In the genomic region with DNA sequence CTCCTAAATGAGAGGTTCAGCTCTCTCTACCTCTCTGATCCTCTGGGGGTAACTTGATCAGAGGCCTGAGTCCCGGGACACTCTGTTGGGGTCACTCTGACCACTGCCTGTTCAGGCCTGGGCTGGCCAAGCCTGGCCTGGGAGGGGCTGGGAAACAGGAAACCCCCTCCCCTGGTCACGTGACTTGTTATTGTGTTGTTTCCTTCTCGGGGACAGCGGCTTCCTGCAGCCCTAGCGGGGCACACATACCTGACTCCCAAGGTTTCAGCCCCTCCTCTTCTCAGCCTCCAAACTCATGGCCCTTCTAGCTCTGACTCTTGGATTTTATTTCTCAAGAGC, we compare ENCODE assay signal across 15 cellular contexts. TPM values are rescaled to one million over a fixed set of nuclear protein-coding genes. Genes with fewer than 3 reads are reported as not detected.
DNase-seq lines count a peak whose midpoint lies in the region; ATAC-seq and TF ChIP-seq lines count a peak whose summit lies in the region.
"Had no signal": no experiment of that assay in that cellular context is flagged by ENCODE, and none has a peak within 500 bp of the region (broad histone marks: within the 10 kb centered on the region; RNA-seq: fewer than 3 reads in every experiment).

A gene with protein sequence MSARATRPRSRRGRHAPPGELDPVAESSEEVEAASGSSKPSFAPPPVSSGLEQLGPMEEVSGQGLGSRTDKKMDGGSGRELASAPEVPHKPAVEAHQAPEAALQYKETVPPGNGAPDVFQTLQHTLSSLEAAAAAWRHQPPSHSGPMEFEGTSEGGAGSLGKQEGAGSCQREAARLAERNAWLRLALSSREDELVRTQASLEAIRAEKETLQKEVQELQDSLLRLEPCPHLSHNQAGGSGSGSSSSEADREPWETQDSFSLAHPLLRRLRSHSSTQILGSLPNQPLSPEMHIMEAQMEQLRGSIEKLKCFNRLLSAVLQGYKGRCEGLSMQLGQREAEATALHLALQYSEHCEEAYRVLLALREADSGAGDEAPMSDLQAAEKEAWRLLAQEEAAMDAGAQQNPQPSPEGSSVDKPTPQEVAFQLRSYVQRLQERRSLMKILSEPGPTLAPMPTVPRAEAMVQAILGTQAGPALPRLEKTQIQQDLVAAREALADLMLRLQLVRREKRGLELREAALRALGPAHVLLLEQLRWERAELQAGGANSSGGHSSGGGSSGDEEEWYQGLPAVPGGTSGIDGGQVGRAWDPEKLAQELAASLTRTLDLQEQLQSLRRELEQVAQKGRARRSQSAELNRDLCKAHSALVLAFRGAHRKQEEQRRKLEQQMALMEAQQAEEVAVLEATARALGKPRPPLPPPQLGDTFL (minus strand): TSS at position 105 of the 339 bp plus-strand sequence. CDS start 446 bp downstream, outside the sequence.

- TF ChIP-seq CTCF in PC-9 (conservative IDR thresholded peaks at IDR 0.05) (no peak), heart right ventricle (IDR thresholded peaks at IDR 0.05) (no peak), glutamatergic neuron (IDR thresholded peaks at IDR 0.05; ENCODE audit: partially characterized antibody, unreplicated experiment) (no peak), WERI-Rb-1 (IDR thresholded peaks at IDR 0.05; ENCODE audit: low read depth, low read length) (no peak)

- peaks cover 15 to 39% (median 31%) of the 10 kb centered on the region in 4 donors for H3K4me1 Mint-ChIP-seq in CD4-positive, alpha-beta memory T cell
- H3K4me1 Mint-ChIP-seq in glutamatergic neuron (ENCODE audit: low read depth, unreplicated experiment), result peaks cover 7% of the 10 kb centered on the region

- H3K4me2 ChIP-seq in PC-9 (peak within 1 kb of the TSS; percentile 34; the same call in 1 of the 2 replicates), neuronal stem cell (ENCODE audit: insufficient read depth, low read length, poor library complexity, severe bottlenecking) (no peak within 1 kb of the TSS)

- H3K4ac ChIP-seq in neuronal stem cell (ENCODE audit: low read length), result no peak within 1 kb of the TSS

- H3K27me3 ChIP-seq in CD4-positive, alpha-beta memory T cell (ENCODE audit: insufficient read depth, low read length), result no peaks in the 10 kb centered on the region
- H3K27me3 ChIP-seq in PC-9 (ENCODE audit: insufficient read depth, low read depth) (no peaks in the 10 kb centered on the region), heart right ventricle (no peaks in the 10 kb centered on the region), neuronal stem cell (ENCODE audit: control insufficient read depth in 3 of 3, insufficient read depth in 3 of 3, low read depth in 1 of 3, low read length in 3 of 3) (no peaks in the 10 kb centered on the region), WERI-Rb-1 (ENCODE audit: insufficient read depth, low read depth, severe bottlenecking) (no peaks in the 10 kb centered on the region)
- H3K27me3 ChIP-seq: Peyer's patch had no signal

- peak within 1 kb of the TSS; percentile 34 for H3K23ac ChIP-seq in neuronal stem cell (ENCODE audit: low read depth, low read length, poor library complexity)

- H2AK5ac ChIP-seq in neuronal stem cell (ENCODE audit: low read depth, low read length), result peak within 1 kb of the TSS; percentile 96

- no peaks in the 10 kb centered on the region for H3K9me2 ChIP-seq in PC-9 (ENCODE audit: insufficient read depth)

- H3K9me3 ChIP-seq in CD4-positive, alpha-beta memory T cell (ENCODE audit: control insufficient read depth in 1 of 2, low read length in 2 of 2), result no peaks in the 10 kb centered on the region
- H3K9me3 ChIP-seq in PC-9 (ENCODE audit: insufficient read depth, low read depth), result no peaks in the 10 kb centered on the region
- peaks cover 0 to 6% (median 0%) of the 10 kb centered on the region in 11 donors for H3K9me3 ChIP-seq in heart right ventricle
- peaks cover 0 to 7% of the 10 kb centered on the region in 2 donors for H3K9me3 ChIP-seq in neuronal stem cell (replicated peaks in 1 of 2; ENCODE audit: control insufficient read depth in 2 of 2, insufficient read depth in 1 of 2, low read depth in 1 of 2, low read length in 2 of 2)
- peaks cover 10% of the 10 kb centered on the region for H3K9me3 ChIP-seq in WERI-Rb-1 (ENCODE audit: severe bottlenecking)
- H3K9me3 ChIP-seq: Peyer's patch had no signal

- peak within 1 kb of the TSS; percentile 77 for H2BK5ac ChIP-seq in neuronal stem cell (ENCODE audit: low read length)

- H4K91ac ChIP-seq in neuronal stem cell (ENCODE audit: low read depth, low read length, poor library complexity), result no peak within 1 kb of the TSS

- intact Hi-C loops in CD4-positive, alpha-beta memory T cell (cut with micrococcal nuclease), result no loop called here
- intact Hi-C loops in PC-9 (cut with micrococcal nuclease; ENCODE audit: unreplicated experiment), result loop anchor here (5.0 kb wide), 1 partner anchor 37 kb away; a partner anchor contains a TSS
- intact Hi-C loops in heart right ventricle (cut with DNase I), result no loop called here

- no peaks in the 10 kb centered on the region for H3K9me3 Mint-ChIP-seq in CD4-positive, alpha-beta memory T cell
- peaks cover 11% of the 10 kb centered on the region for H3K9me3 Mint-ChIP-seq in glutamatergic neuron (ENCODE audit: unreplicated experiment)

- CTCF ChIA-PET in CD4-positive, alpha-beta memory T cell (lab: Charles Lee; ENCODE audit: partially characterized antibody), result interaction anchor here (0.6 to 8.0 kb wide), 6 partner anchors 12 to 154 kb away, joined by 3 to 65 read pairs (median 4); a partner anchor contains a TSS
- CTCF ChIA-PET in PC-9 (lab: Charles Lee), result interaction anchor here (1.0 kb wide), 1 partner anchor 22 kb away, joined by 9 read pairs; no protein-coding TSS in a partner anchor

- peak within 1 kb of the TSS; percentile 82 for H4K8ac ChIP-seq in neuronal stem cell (ENCODE audit: low read depth, low read length)

- H2AFZ ChIP-seq in PC-9 (no peak within 1 kb of the TSS), neuronal stem cell (ENCODE audit: low read length) (peak within 1 kb of the TSS; percentile 84)

- peaks cover 17% of the 10 kb centered on the region for H3K79me2 ChIP-seq in PC-9 (ENCODE audit: low read depth)

- H3K27me3 Mint-ChIP-seq in CD4-positive, alpha-beta memory T cell, result peaks cover 1 to 2% of the 10 kb centered on the region in 2 donors
- H3K27me3 Mint-ChIP-seq in glutamatergic neuron (ENCODE audit: unreplicated experiment), result peaks cover 10% of the 10 kb centered on the region
- H3K27me3 Mint-ChIP-seq: activated CD4-positive, alpha-beta T cell treated with anti-CD3 and anti-CD28 coated beads for 36 hours had no signal

- peak within 1 kb of the TSS; percentile 79 for H2BK15ac ChIP-seq in neuronal stem cell (ENCODE audit: low read length)

- WGBS in heart right ventricle, 2 donors, result 17 to 37% methylated on average over 5 of the region's 5 CpGs
- no CpG with 5 or more reads among the region's 5 CpGs for WGBS in neuronal stem cell (ENCODE audit: extremely low coverage in 2 of 2, insufficient read length in 2 of 2, insufficient replicate concordance in 1 of 2), 2 donors

- H3F3A ChIP-seq in PC-9 (ENCODE audit: insufficient read depth, low read depth), result peaks cover 32% of the 10 kb centered on the region

- peaks cover 29% of the 10 kb centered on the region for H3K4me1 ChIP-seq in CD4-positive, alpha-beta memory T cell (ENCODE audit: insufficient read depth, low read length)
- H3K4me1 ChIP-seq in PC-9 (replicated peaks; ENCODE audit: insufficient read depth) (peaks cover 28% of the 10 kb centered on the region), heart right ventricle (peaks cover 2 to 52% (median 20%) of the 10 kb centered on the region in 9 donors), neuronal stem cell (ENCODE audit: control insufficient read depth in 2 of 2, insufficient read depth in 1 of 2, low read depth in 1 of 2, low read length in 2 of 2) (peaks cover 4 to 7% of the 10 kb centered on the region in 2 donors)

- H2BK12ac ChIP-seq in neuronal stem cell (ENCODE audit: low read length), result peak within 1 kb of the TSS; percentile 49

- POLR2A ChIA-PET in CD4-positive, alpha-beta memory T cell (lab: Charles Lee; ENCODE audit: partially characterized antibody), result interaction anchor here (0.8 to 1.2 kb wide), 2 partner anchors 18 to 125 kb away, joined by 3 read pairs; no protein-coding TSS in a partner anchor
- POLR2A ChIA-PET in PC-9 (lab: Charles Lee; ENCODE audit: unreplicated experiment), result interaction anchor here (0.6 kb wide), 1 partner anchor 9 kb away, joined by 3 read pairs; no protein-coding TSS in a partner anchor

- H3K36me3 ChIP-seq in CD4-positive, alpha-beta memory T cell (ENCODE audit: insufficient read depth, low read length), result peaks cover 5% of the 10 kb centered on the region
- H3K36me3 ChIP-seq in PC-9 (ENCODE audit: low read depth) (0 out of 2 replicates have a peak, but pooled peaks cover 3% of the 10 kb centered on the region), heart right ventricle (peaks cover 0 to 17% (median 9%) of the 10 kb centered on the region in 9 donors), neuronal stem cell (replicated peaks in 1 of 2; ENCODE audit: control insufficient read depth in 2 of 2, insufficient read depth in 2 of 2, low read length in 2 of 2) (peaks cover 2 to 9% of the 10 kb centered on the region in 2 donors), WERI-Rb-1 (peaks cover 8% of the 10 kb centered on the region)

- no peak for DNase-seq in CD4-positive, alpha-beta memory T cell
- DNase-seq in PC-9 (peak in 1 of 2 experiments; percentile 34), heart right ventricle (peak; percentile 56 to 81), neuronal stem cell (ENCODE audit: low spot score) (no peak), glutamatergic neuron (no peak), WERI-Rb-1 (no peak)
- DNase-seq: activated CD4-positive, alpha-beta T cell treated with anti-CD3 and anti-CD28 coated beads for 36 hours; anterior cingulate cortex; midbrain; NCI-H1694; stimulated activated naive CD4-positive, alpha-beta T cell treated with Interleukin-2 at 50 U/mL for 16 hours had no signal

- H3K18ac ChIP-seq in neuronal stem cell (ENCODE audit: low read length), result peak within 1 kb of the TSS; percentile 64

- ATAC-seq in heart right ventricle, result peak; percentile 4 to 70 (median 42)
- ATAC-seq in HG03571 (IDR thresholded peaks at IDR 0.05; ENCODE audit: unreplicated experiment), result no peak
- ATAC-seq in HG03139 (IDR thresholded peaks at IDR 0.05; ENCODE audit: unreplicated experiment), result no peak
- ATAC-seq: activated CD4-positive, alpha-beta T cell treated with anti-CD3 and anti-CD28 coated beads for 36 hours had no signal

- no peaks in the 10 kb centered on the region for H4K20me1 ChIP-seq in PC-9 (ENCODE audit: insufficient read depth)

- peak within 1 kb of the TSS in 1 of 8 donors; percentile 5 for H3K4me3 Mint-ChIP-seq in CD4-positive, alpha-beta memory T cell
- no peak within 1 kb of the TSS for H3K4me3 Mint-ChIP-seq in glutamatergic neuron (ENCODE audit: unreplicated experiment)
- H3K4me3 Mint-ChIP-seq: activated CD4-positive, alpha-beta T cell treated with anti-CD3 and anti-CD28 coated beads for 36 hours had no signal

- H3K14ac ChIP-seq in neuronal stem cell (ENCODE audit: low read length), result no peak within 1 kb of the TSS

- H3K79me1 ChIP-seq in neuronal stem cell (ENCODE audit: low read depth, low read length), result peaks cover 4% of the 10 kb centered on the region

- peak within 1 kb of the TSS in 5 of 7 donors; percentile 7 to 92 (median 59) for H3K27ac Mint-ChIP-seq in CD4-positive, alpha-beta memory T cell
- no peak within 1 kb of the TSS for H3K27ac Mint-ChIP-seq in glutamatergic neuron (ENCODE audit: unreplicated experiment)
- H3K27ac Mint-ChIP-seq: activated CD4-positive, alpha-beta T cell treated with anti-CD3 and anti-CD28 coated beads for 36 hours had no signal

- no peak within 1 kb of the TSS for H2BK120ac ChIP-seq in neuronal stem cell (ENCODE audit: low read depth, low read length)

- H3K36me3 Mint-ChIP-seq in CD4-positive, alpha-beta memory T cell, result peaks cover 0 to 10% of the 10 kb centered on the region in 2 donors
- H3K36me3 Mint-ChIP-seq in glutamatergic neuron (ENCODE audit: unreplicated experiment), result peaks cover 5% of the 10 kb centered on the region

- H3K9ac ChIP-seq in neuronal stem cell (ENCODE audit: low read depth, low read length, poor library complexity), result no peak within 1 kb of the TSS

- BruUV-seq in PC-9 (replicated peaks; lab: Mats Ljungman, UMichigan), result no TSS peak

- H3K4me3 ChIP-seq in CD4-positive, alpha-beta memory T cell (ENCODE audit: low read length in 2 of 2), result no peak within 1 kb of the TSS
- no peak within 1 kb of the TSS for H3K4me3 ChIP-seq in PC-9
- peak within 1 kb of the TSS; percentile 41 to 71 (median 60) for H3K4me3 ChIP-seq in heart right ventricle
- no peak within 1 kb of the TSS for H3K4me3 ChIP-seq in neuronal stem cell (ENCODE audit: low read length in 2 of 2)
- H3K4me3 ChIP-seq in WERI-Rb-1 (ENCODE audit: low read depth, low read length), result no peak within 1 kb of the TSS

- H3K27ac ChIP-seq in CD4-positive, alpha-beta memory T cell (ENCODE audit: low read depth, low read length), result no peak within 1 kb of the TSS
- H3K27ac ChIP-seq in PC-9, result peak within 1 kb of the TSS; percentile 70
- H3K27ac ChIP-seq in heart right ventricle, result peak within 1 kb of the TSS; percentile 70 to 96 (median 87)
- no peak within 1 kb of the TSS for H3K27ac ChIP-seq in neuronal stem cell (replicated peaks; ENCODE audit: low read length)
- H3K27ac ChIP-seq in WERI-Rb-1, result no peak within 1 kb of the TSS

RNA-seq across cellular contexts. Expression of the gene that starts here (rescaled TPM):
- under 1 TPM in 1 of 2 experiments, not detected in 1; 0.33 TPM for total RNA-seq in CD4-positive, alpha-beta memory T cell
- under 1 TPM in 1 of 2 donors, not detected in 1; 0.10 TPM for polyA plus RNA-seq in CD4-positive, alpha-beta memory T cell
- total RNA-seq in PC-9 (2021) (not detected in 2 replicates), heart right ventricle (10 to 100 TPM in 1 of 10 donors, 1 to 10 TPM in 9; 3.4 to 10.7 (median 6.6) TPM), glutamatergic neuron (ENCODE audit: unreplicated experiment) (not detected)
- polyA plus RNA-seq in heart right ventricle, result 10 to 100 TPM; 11.5 to 30.9 TPM
- 0.22 TPM for polyA plus RNA-seq in neuronal stem cell (2013, experiment 1 of 2)
- polyA plus RNA-seq in neuronal stem cell (2013, experiment 2 of 2), result 0.50 TPM
- total RNA-seq: fibroblast of lung had no signal
- polyA plus RNA-seq: fibroblast of lung had no signal

Comparison
In these comparisons a context has a peak if more than half of its experiments do, and no peak if none do; other contexts are left out.
1. RNA of the gene that starts here (polyA plus RNA-seq): 11.5 to 30.9 TPM in heart right ventricle; 0.10 TPM in CD4-positive, alpha-beta memory T cell; every median in the first group is over 10 times any median in the second.
2. DNase-seq: peak in heart right ventricle (2 of 2); none in CD4-positive, alpha-beta memory T cell (0 of 5), neuronal stem cell (single experiment), glutamatergic neuron (single experiment) and WERI-Rb-1 (single experiment).
3. H3K27ac ChIP-seq: peak in PC-9 (single experiment) and heart right ventricle (10 of 10); none in CD4-positive, alpha-beta memory T cell (single experiment), neuronal stem cell (single experiment) and WERI-Rb-1 (single experiment).
4. H3K4me3 ChIP-seq: peak in heart right ventricle (10 of 10); none in CD4-positive, alpha-beta memory T cell (0 of 2), PC-9 (single experiment), neuronal stem cell (0 of 2) and WERI-Rb-1 (single experiment).
5. ATAC-seq: peak in heart right ventricle (8 of 8); none in HG03571 (single experiment) and HG03139 (single experiment).